14 cellular contexts compared by ENCODE assay signal in the genomic region with DNA sequence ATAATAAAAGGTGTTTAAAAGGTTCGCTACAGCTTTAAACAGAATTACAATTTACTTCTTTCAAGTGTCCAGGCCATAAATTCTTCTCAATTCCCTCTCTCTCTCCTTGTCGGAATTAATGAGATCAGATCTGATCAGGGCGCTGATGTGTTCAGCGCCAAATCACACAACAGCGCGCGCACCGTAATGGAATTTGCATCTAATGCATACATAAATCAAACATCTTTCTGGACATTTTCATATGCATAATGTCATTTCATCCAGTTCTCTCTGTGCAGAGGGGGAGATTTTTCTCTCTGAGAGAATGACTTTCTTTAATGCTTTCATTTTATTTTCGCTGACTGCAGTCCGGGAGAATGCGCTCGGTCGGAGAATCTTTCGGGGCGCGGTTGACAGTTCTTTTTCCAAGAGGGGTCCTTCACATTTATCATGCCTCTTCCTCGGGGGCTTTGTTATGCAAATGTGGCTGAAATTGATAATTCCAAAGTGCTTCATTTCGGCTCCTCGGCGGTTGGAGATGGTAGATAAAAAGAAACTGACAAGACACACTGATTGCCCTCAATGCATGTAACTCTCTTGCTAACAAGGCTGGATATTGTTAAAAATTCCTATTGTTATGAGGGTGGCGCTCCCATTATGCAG.
DNase-seq lines count a peak whose midpoint lies in the region; ATAC-seq and TF ChIP-seq lines count a peak whose summit lies in the region.
"Had no signal": no experiment of that assay in that cellular context is flagged by ENCODE, and none has a peak within 500 bp of the region (broad histone marks: within the 10 kb centered on the region; RNA-seq: fewer than 3 reads in every experiment).

No MANE protein-coding gene starts in this region.

- peaks cover 4 to 21% (median 16%) of the 10 kb centered on the region in 7 donors for H3K4me1 Mint-ChIP-seq in naive thymus-derived CD4-positive, alpha-beta T cell
- H3K4me1 Mint-ChIP-seq: memory B cell had no signal

- H3K9me3 Mint-ChIP-seq in naive thymus-derived CD4-positive, alpha-beta T cell, result no peaks in the 10 kb centered on the region
- H3K9me3 Mint-ChIP-seq: memory B cell had no signal

- H3K4me3 ChIP-seq in A673 (ENCODE audit: low read depth, low read length, poor library complexity, severe bottlenecking), result peak overlapping the region; percentile 44
- H3K4me3 ChIP-seq in H7 (ENCODE audit: insufficient read depth, low read depth, low read length), result 0 out of 2 replicates have a peak overlapping the region, but pooled peaks have one; percentile 10
- H3K4me3 ChIP-seq in epithelial cell of proximal tubule (ENCODE audit: low read depth, low read length), result peak overlapping the region; percentile 32
- H3K4me3 ChIP-seq in naive thymus-derived CD4-positive, alpha-beta T cell (ENCODE audit: low read length), result peak overlapping the region; percentile 60
- H3K4me3 ChIP-seq in testis, result no peak overlapping the region
- H3K4me3 ChIP-seq: MG63 had no signal

- POLR2A ChIA-PET in A673 (lab: Charles Lee; ENCODE audit: low non-redundant PET), result no interaction called here
- POLR2A ChIA-PET in naive thymus-derived CD4-positive, alpha-beta T cell (lab: Charles Lee), result no interaction called here

- no TSS peak for BruUV-seq in A673 (replicated peaks; lab: Mats Ljungman, UMichigan)

- H3K27ac ChIP-seq in A673 (ENCODE audit: low read depth, low read length, poor library complexity, severe bottlenecking) (peak overlapping the region; percentile 85), testis (no peak overlapping the region)
- H3K27ac ChIP-seq in naive thymus-derived CD4-positive, alpha-beta T cell (ENCODE audit: low read depth, low read length), result no peak overlapping the region

- TF ChIP-seq CTCF in A673 (conservative IDR thresholded peaks at IDR 0.05; ENCODE audit: low read depth, low read length) (no peak), epithelial cell of proximal tubule (conservative IDR thresholded peaks at IDR 0.05; ENCODE audit: low read depth, low read length) (no peak), testis (IDR thresholded peaks at IDR 0.05) (no peak)

- no peaks in the 10 kb centered on the region for H3K36me3 ChIP-seq in A673 (ENCODE audit: insufficient read depth, low read length, poor library complexity, severe bottlenecking)
- no peaks in the 10 kb centered on the region for H3K36me3 ChIP-seq in H7 (replicated peaks; ENCODE audit: control insufficient read depth, insufficient read depth, low read length)
- H3K36me3 ChIP-seq in naive thymus-derived CD4-positive, alpha-beta T cell (ENCODE audit: control insufficient read depth in 2 of 3, insufficient read depth in 3 of 3, low read length in 3 of 3), result no peaks in the 10 kb centered on the region
- no peaks in the 10 kb centered on the region for H3K36me3 ChIP-seq in testis (ENCODE audit: low read depth, missing control alignments)
- H3K36me3 ChIP-seq: MG63 had no signal

- peaks cover 0 to 1% (median 0%) of the 10 kb centered on the region in 5 donors for H3K36me3 Mint-ChIP-seq in naive thymus-derived CD4-positive, alpha-beta T cell
- H3K36me3 Mint-ChIP-seq: memory B cell had no signal

- DNase-seq in A673 (ENCODE audit: low spot score) (peak; percentile 87), H7 (no peak), epithelial cell of proximal tubule (ENCODE audit: low read depth) (no peak), testis (no peak), AML-193 (lab: John Stamatoyannopoulos, UW) (no peak), activated gamma-delta T cell treated with Interleukin-2 at 50 U/mL for 16 hours (no peak)
- peak in 1 of 9 donors; percentile 12 for DNase-seq in naive thymus-derived CD4-positive, alpha-beta T cell
- DNase-seq: activated gamma-delta T cell, MG63, occipital lobe, SIG-M5, trophoblast cell had no signal

- H3K27me3 ChIP-seq in A673 (replicated peaks; ENCODE audit: insufficient read depth, low read depth, low read length, poor library complexity) (no peaks in the 10 kb centered on the region), H7 (ENCODE audit: control insufficient read depth, insufficient read depth, low read length) (peaks cover 8% of the 10 kb centered on the region), testis (no peaks in the 10 kb centered on the region)
- H3K27me3 ChIP-seq in naive thymus-derived CD4-positive, alpha-beta T cell (ENCODE audit: control insufficient read depth in 2 of 2, insufficient read depth in 2 of 2, low read length in 2 of 2), result peaks cover 0 to 6% of the 10 kb centered on the region in 2 donors
- H3K27me3 ChIP-seq: MG63 had no signal

- CTCF ChIA-PET in A673 (lab: Charles Lee), result interaction anchor here (1.6 kb wide), 1 partner anchor 1862 kb away, joined by 5 read pairs; no protein-coding TSS in a partner anchor
- CTCF ChIA-PET in naive thymus-derived CD4-positive, alpha-beta T cell (lab: Charles Lee), result interaction anchor here (0.6 kb wide), 1 partner anchor 301 kb away, joined by 3 read pairs; no protein-coding TSS in a partner anchor

- WGBS in testis, 2 donors, result 3 to 4% methylated on average over 21 of the region's 21 CpGs

- ATAC-seq in naive thymus-derived CD4-positive, alpha-beta T cell, result no peak
- ATAC-seq in HG03439 (IDR thresholded peaks at IDR 0.05; ENCODE audit: unreplicated experiment), result no peak

- no peaks in the 10 kb centered on the region for H3K9me3 ChIP-seq in A673 (ENCODE audit: low read depth, low read length, poor library complexity, severe bottlenecking)
- no peaks in the 10 kb centered on the region for H3K9me3 ChIP-seq in naive thymus-derived CD4-positive, alpha-beta T cell (ENCODE audit: control insufficient read depth in 2 of 3, low read length in 3 of 3)
- no peaks in the 10 kb centered on the region for H3K9me3 ChIP-seq in testis
- H3K9me3 ChIP-seq: MG63 had no signal

- H3K27ac Mint-ChIP-seq in naive thymus-derived CD4-positive, alpha-beta T cell, result no peak overlapping the region
- H3K27ac Mint-ChIP-seq: memory B cell had no signal

- H3K4me3 Mint-ChIP-seq in naive thymus-derived CD4-positive, alpha-beta T cell, result no peak overlapping the region
- H3K4me3 Mint-ChIP-seq: memory B cell had no signal

- TF ChIP-seq POLR2A in testis (IDR thresholded peaks at IDR 0.05), result no peak

- peaks cover 82% of the 10 kb centered on the region for H3K4me1 ChIP-seq in A673 (ENCODE audit: insufficient read depth, low read length, poor library complexity, severe bottlenecking)
- H3K4me1 ChIP-seq in naive thymus-derived CD4-positive, alpha-beta T cell (ENCODE audit: control insufficient read depth in 2 of 2, insufficient read depth in 2 of 2, low read length in 2 of 2), result peaks cover 10 to 29% of the 10 kb centered on the region in 2 donors
- H3K4me1 ChIP-seq in testis, result no peaks in the 10 kb centered on the region

- intact Hi-C loops in A673 (cut with micrococcal nuclease; ENCODE audit: unreplicated experiment), result loop anchor here (2.0 to 5.0 kb wide), 5 partner anchors 176 to 1859 kb away; a partner anchor contains a TSS
- intact Hi-C loops in naive thymus-derived CD4-positive, alpha-beta T cell (cut with micrococcal nuclease), result loop anchor here in 1 of 2 donors (5.0 kb wide), 2 partner anchors 36 to 196 kb away; no protein-coding TSS in a partner anchor
- intact Hi-C loops in testis (cut with DNase I; ENCODE audit: low total_unique reads), result no loop called here

- H3K27me3 Mint-ChIP-seq in naive thymus-derived CD4-positive, alpha-beta T cell, result peaks cover 0 to 11% (median 4%) of the 10 kb centered on the region in 5 donors

Comparison
In these comparisons a context has a peak if more than half of its experiments do, and no peak if none do; other contexts are left out.
1. H3K4me3 ChIP-seq: peak in A673 (single experiment), H7 (single experiment), epithelial cell of proximal tubule (single experiment) and naive thymus-derived CD4-positive, alpha-beta T cell (single experiment); none in testis (0 of 2).